In genomic region chr4:75018811-75019210, GRCh38 we compare ENCODE assay signal across 16 cellular contexts.
A peak's percentile ranks its signal among the peaks of the same experiment; 100 is the strongest.
DNase-seq lines count a peak whose midpoint lies in the region; TF ChIP-seq lines count a peak whose summit lies in the region.
"Had no signal": no experiment of that assay in that cellular context is flagged by ENCODE, and none has a peak within 500 bp of the region (broad histone marks: within the 10 kb centered on the region; RNA-seq: fewer than 3 reads in every experiment).

No MANE protein-coding gene starts in this region.

- H3K4me3 ChIP-seq in Karpas-422 (ENCODE audit: low read length), result peak overlapping the region; percentile 30
- H3K4me3 ChIP-seq: BLaER1 treated with 17β-estradiol and CSF1 and Interleukin-3, amounts not matched to agents 10 nM and 100 nM; GM23248 had no signal

- H3K27ac ChIP-seq in Karpas-422 (ENCODE audit: low read length), result peak overlapping the region; percentile 83
- H3K27ac ChIP-seq: 22Rv1; BLaER1 treated with 17β-estradiol and CSF1 and Interleukin-3, amounts not matched to agents 10 nM and 100 nM; GM23248 had no signal

- peak overlapping the region; percentile 66 for H3K4me2 ChIP-seq in Karpas-422 (ENCODE audit: low read depth, low read length, poor library complexity, severe bottlenecking)

- no peak for TF ChIP-seq CTCF in GM10266 (IDR thresholded peaks at IDR 0.05; ENCODE audit: control insufficient read depth, insufficient read depth, low read depth, missing control alignments)

- H3K9ac ChIP-seq in Karpas-422 (ENCODE audit: low read length), result peak overlapping the region; percentile 35; the same call in 1 of the 2 replicates
- H3K9ac ChIP-seq: BLaER1 treated with 17β-estradiol and CSF1 and Interleukin-3, amounts not matched to agents 10 nM and 100 nM; GM23248 had no signal

- no peak overlapping the region for H2AFZ ChIP-seq in Karpas-422 (ENCODE audit: low read length)
- H2AFZ ChIP-seq: GM23248 had no signal

- H3K27me3 ChIP-seq in Karpas-422 (ENCODE audit: low read length), result no peaks in the 10 kb centered on the region
- H3K27me3 ChIP-seq: BE2C; BLaER1 treated with 17β-estradiol and CSF1 and Interleukin-3, amounts not matched to agents 10 nM and 100 nM had no signal

- peaks cover 97% of the 10 kb centered on the region for H3K4me1 ChIP-seq in Karpas-422 (ENCODE audit: low read length)
- H3K4me1 ChIP-seq: BE2C had no signal

- DNase-seq in DMS 273 (lab: John Stamatoyannopoulos, UW; ENCODE audit: unreplicated experiment) (peak; percentile 51), DMS 273 treated with DMSO at 0.1 percent for 48 hours (lab: John Stamatoyannopoulos, UW) (no peak), Karpas-422 (peak; percentile 92), NCI-H69 (lab: John Stamatoyannopoulos, UW) (peak; percentile 21), GDM1 (lab: John Stamatoyannopoulos, UW) (no peak), GM10266 (ENCODE audit: extremely low spot score) (no peak)
- DNase-seq: BE2C; CD4-positive, alpha-beta T cell; CD8-positive, alpha-beta memory T cell; DMS79; EL; GF-D8; GM23248; H7 had no signal

- H3K9me3 ChIP-seq in Karpas-422 (ENCODE audit: low read length), result no peaks in the 10 kb centered on the region
- H3K9me3 ChIP-seq: BE2C; BLaER1 treated with 17β-estradiol and CSF1 and Interleukin-3, amounts not matched to agents 10 nM and 100 nM had no signal

- H3K36me3 ChIP-seq in Karpas-422 (ENCODE audit: insufficient read depth, low read length), result 0 out of 2 replicates have a peak, but pooled peaks cover 12% of the 10 kb centered on the region
- H3K36me3 ChIP-seq: BE2C; BLaER1 treated with 17β-estradiol and CSF1 and Interleukin-3, amounts not matched to agents 10 nM and 100 nM had no signal

- H4K20me1 ChIP-seq in Karpas-422 (ENCODE audit: insufficient read depth, low read depth, low read length), result no peaks in the 10 kb centered on the region
- H4K20me1 ChIP-seq: BLaER1 treated with 17β-estradiol and CSF1 and Interleukin-3, amounts not matched to agents 10 nM and 100 nM had no signal

- H3K9me2 ChIP-seq in Karpas-422 (replicated peaks; ENCODE audit: insufficient read depth, low read length), result no peaks in the 10 kb centered on the region

- peaks cover 26% of the 10 kb centered on the region for H3K79me2 ChIP-seq in Karpas-422 (ENCODE audit: low read length)

Comparison
In these comparisons a context has a peak if more than half of its experiments do, and no peak if none do; other contexts are left out.
1. DNase-seq: peak in DMS 273 (single experiment), Karpas-422 (single experiment) and NCI-H69 (single experiment); none in DMS 273 treated with DMSO at 0.1 percent for 48 hours (single experiment), GDM1 (single experiment) and GM10266 (single experiment).